In the genomic region with DNA sequence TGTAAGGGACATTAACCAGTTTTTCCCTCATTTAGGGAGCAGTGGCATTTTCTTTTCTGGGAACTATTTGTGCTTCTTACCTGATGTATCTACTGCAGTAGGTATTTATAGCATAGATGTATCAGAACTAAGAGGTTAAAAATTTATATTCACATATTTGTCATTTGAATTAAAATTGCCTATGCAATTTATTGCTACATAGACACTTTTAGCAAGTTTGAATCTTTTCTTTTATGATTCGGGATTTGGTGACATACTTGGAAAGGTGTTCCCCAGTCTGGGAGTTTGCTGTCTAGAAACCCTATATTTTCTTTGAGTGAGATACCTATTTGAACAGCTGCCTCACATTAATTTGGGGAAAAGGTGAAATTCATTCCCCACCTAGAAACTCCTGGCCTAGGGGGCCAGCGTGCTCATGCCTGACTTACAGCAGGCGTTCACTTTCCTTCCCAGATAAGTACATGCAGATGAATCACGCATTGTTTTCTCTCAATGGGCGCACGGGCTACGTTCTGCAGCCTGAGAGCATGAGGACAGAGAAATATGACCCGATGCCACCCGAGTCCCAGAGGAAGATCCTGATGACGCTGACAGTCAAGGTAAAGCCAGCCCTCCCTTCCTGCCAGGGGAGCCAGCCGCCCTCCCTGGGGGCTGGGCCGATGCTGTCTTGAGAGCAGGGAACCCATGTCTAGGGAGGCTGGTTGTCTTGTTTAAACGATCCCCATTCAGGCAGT, we compare ENCODE assay signal across 11 cellular contexts.
DNase-seq lines count a peak whose midpoint lies in the region; ATAC-seq, FAIRE-seq and TF ChIP-seq lines count a peak whose summit lies in the region.
"Had no signal": no experiment of that assay in that cellular context is flagged by ENCODE, and none has a peak within 500 bp of the region (broad histone marks: within the 10 kb centered on the region; RNA-seq: fewer than 3 reads in every experiment).

No MANE protein-coding gene starts in this region.

- H3K27ac ChIP-seq in A549: no peak overlapping the region
- no peak overlapping the region for H3K27ac ChIP-seq in SJCRH30
- H3K27ac ChIP-seq in suprapubic skin: no peak overlapping the region

- H3K36me3 ChIP-seq in SJCRH30 (no peaks in the 10 kb centered on the region), suprapubic skin (peaks cover 7% of the 10 kb centered on the region)

- TF ChIP-seq POLR2A in A549 (IDR thresholded peaks at IDR 0.05; ENCODE audit: low read length) (no peak), suprapubic skin (IDR thresholded peaks at IDR 0.05) (no peak)

- CTCF ChIA-PET in A549 (lab: Yijun Ruan, JAX): interaction anchor here (1.2 kb wide), 1 partner anchor 293 kb away, joined by 3 read pairs; no protein-coding TSS in a partner anchor

- TF ChIP-seq EP300 in A549 (IDR thresholded peaks at IDR 0.05) (no peak), suprapubic skin (IDR thresholded peaks at IDR 0.05) (no peak)

- TF ChIP-seq CTCF in A549 (IDR thresholded peaks at IDR 0.05) (no peak), suprapubic skin (IDR thresholded peaks at IDR 0.05) (no peak)

- no peaks in the 10 kb centered on the region for H3K9me3 Mint-ChIP-seq in IgD-negative memory B cell

- no peak for TF ChIP-seq RAD21 in A549 (conservative IDR thresholded peaks at IDR 0.05 in 1 of 2, IDR thresholded peaks at IDR 0.05 in 1 of 2)

- POLR2A ChIA-PET in A549 (lab: Yijun Ruan, JAX): no interaction called here

- H3K4me3 Mint-ChIP-seq in IgD-negative memory B cell: no peak overlapping the region

- DNase-seq in A549 (ENCODE audit: low read depth in 1 of 2, low spot score in 1 of 2) (no peak), SJCRH30 (peak; percentile 9 to 29), left kidney (ENCODE audit: low read depth, low spot score) (peak; percentile 67), DMS 273 treated with DMSO at 0.1 percent for 48 hours (lab: John Stamatoyannopoulos, UW) (no peak), NCI-H524 treated with DMSO at 0.1 percent for 48 hours (lab: John Stamatoyannopoulos, UW) (no peak), NCI-H2081 (lab: John Stamatoyannopoulos, UW) (no peak), suprapubic skin (ENCODE audit: low spot score in 2 of 2) (no peak)
- DNase-seq: activated gamma-delta T cell, SIG-M5 had no signal

- H3K4me3 ChIP-seq in A549 (no peak overlapping the region), SJCRH30 (no peak overlapping the region), suprapubic skin (no peak overlapping the region)

- FAIRE-seq in A549 (lab: Jason Lieb, UNC): no peak
- FAIRE-seq: D721Med had no signal

- H3K27me3 ChIP-seq in SJCRH30 (no peaks in the 10 kb centered on the region), suprapubic skin (no peaks in the 10 kb centered on the region)

- H3K4me1 ChIP-seq in A549: peaks cover 6% of the 10 kb centered on the region; the same call in 2 of the 3 replicates
- no peaks in the 10 kb centered on the region for H3K4me1 ChIP-seq in SJCRH30
- H3K4me1 ChIP-seq in suprapubic skin: peaks cover 6% of the 10 kb centered on the region

- peak overlapping the region in 2 of 3 donors; percentile 50 to 73 for H3K27ac Mint-ChIP-seq in IgD-negative memory B cell

- WGBS in A549 (ENCODE audit: missing lambda C conversion rate): 77% methylated on average over 13 of the region's 13 CpGs
- 76% methylated on average over 13 of the region's 13 CpGs for WGBS in suprapubic skin

- H3K27me3 Mint-ChIP-seq in IgD-negative memory B cell: no peaks in the 10 kb centered on the region

- peaks cover 10% of the 10 kb centered on the region for H3K36me3 Mint-ChIP-seq in IgD-negative memory B cell

- H3K9me3 ChIP-seq in A549 (no peaks in the 10 kb centered on the region), SJCRH30 (replicated peaks) (no peaks in the 10 kb centered on the region), suprapubic skin (no peaks in the 10 kb centered on the region)

- H3K4me2 ChIP-seq in A549: no peak overlapping the region

- no peak for ATAC-seq in A549

- H3K4me1 Mint-ChIP-seq in IgD-negative memory B cell: no peaks in the 10 kb centered on the region

TF ChIP-seq in A549, 52 proteins besides CTCF, POLR2A, EP300 and RAD21:
- TF ChIP-seq CHD4 (IDR thresholded peaks at IDR 0.05; ENCODE audit: borderline replicate concordance) (no peak), MAFK (IDR thresholded peaks at IDR 0.05; ENCODE audit: partially characterized antibody) (peak; percentile 86)

Comparison
In these comparisons a context has a peak if more than half of its experiments do, and no peak if none do; other contexts are left out.
1. DNase-seq: peak in SJCRH30 (2 of 2) and left kidney (single experiment); none in A549 (0 of 2), DMS 273 treated with DMSO at 0.1 percent for 48 hours (single experiment), NCI-H524 treated with DMSO at 0.1 percent for 48 hours (single experiment), NCI-H2081 (0 of 2) and suprapubic skin (0 of 2).